ENCODE assay signal across 1 cellular context in genomic region chr19:37977391-37977790, GRCh38.
TF ChIP-seq lines count a peak whose summit lies in the region.

No MANE protein-coding gene starts in this region.

TF ChIP-seq in HEK293, 187 proteins besides CTCF, POLR2A, EP300 and RAD21 (continued from another document):
- TF ChIP-seq ZNF211 (tag by site-specific recombination; IDR thresholded peaks at IDR 0.05; ENCODE audit: low read depth) (no peak), HOXA7 (CRISPR knock-in tag; IDR thresholded peaks at IDR 0.05; ENCODE audit: borderline replicate concordance) (no peak), GFI1B (tag by site-specific recombination; IDR thresholded peaks at IDR 0.05) (no peak), OVOL3 (tag by site-specific recombination; IDR thresholded peaks at IDR 0.05) (no peak), ZIC2 (tag by site-specific recombination; IDR thresholded peaks at IDR 0.05) (no peak), ZNF175 (tag by site-specific recombination; IDR thresholded peaks at IDR 0.05) (no peak), TCF7L2 (IDR thresholded peaks at IDR 0.05; ENCODE audit: borderline replicate concordance, low read depth, low read length) (no peak), BCL11A (tag by site-specific recombination; IDR thresholded peaks at IDR 0.05; ENCODE audit: low read depth) (no peak)
